In genomic region chr9:121688681-121689080, GRCh38 we compare ENCODE assay signal across 17 cellular contexts. TPM values are rescaled to one million over a fixed set of nuclear protein-coding genes. Genes with fewer than 3 reads are reported as not detected.
A peak's percentile ranks its signal among the peaks of the same experiment; 100 is the strongest.
DNase-seq lines count a peak whose midpoint lies in the region; ATAC-seq and TF ChIP-seq lines count a peak whose summit lies in the region.
"Had no signal": no experiment of that assay in that cellular context is flagged by ENCODE, and none has a peak within 500 bp of the region (broad histone marks: within the 10 kb centered on the region; RNA-seq: fewer than 3 reads in every experiment).

No MANE protein-coding gene starts in this region.

- no peak overlapping the region for H4K8ac ChIP-seq in IMR-90 (ENCODE audit: low read depth in 2 of 2, low read length in 2 of 2)

- no peak overlapping the region for H3K4me3 ChIP-seq in IMR-90 (ENCODE audit: insufficient read depth, low read depth, low read length)
- no peak overlapping the region for H3K4me3 ChIP-seq in aorta (ENCODE audit: low read length in 2 of 2)
- H3K4me3 ChIP-seq: BLaER1, GM23338 had no signal

- no peak overlapping the region for H2AK9ac ChIP-seq in IMR-90 (replicated peaks; ENCODE audit: low read depth, low read length, poor library complexity)

- peak overlapping the region; percentile 64 for H3K27ac Mint-ChIP-seq in glutamatergic neuron (ENCODE audit: unreplicated experiment)
- H3K27ac Mint-ChIP-seq: CD14-positive monocyte; CD4-positive, alpha-beta memory T cell; GM23338 had no signal

- WGBS in IMR-90 (ENCODE audit: extremely low coverage in 2 of 2, insufficient read length in 1 of 2), 2 experiments, result no CpG with 5 or more reads among the region's 7 CpGs
- 95 to 97% methylated on average over 7 of the region's 7 CpGs for WGBS in aorta, 2 donors

- H2AFZ ChIP-seq in IMR-90 (replicated peaks; ENCODE audit: low read length, poor library complexity), result no peak overlapping the region
- H2AFZ ChIP-seq: GM23338 had no signal

- H3K36me3 Mint-ChIP-seq in glutamatergic neuron (ENCODE audit: unreplicated experiment), result no peaks in the 10 kb centered on the region
- H3K36me3 Mint-ChIP-seq: CD14-positive monocyte; CD4-positive, alpha-beta memory T cell had no signal

- no peaks in the 10 kb centered on the region for H3K27me3 ChIP-seq in IMR-90 (ENCODE audit: control insufficient read depth, insufficient read depth, low read length)
- no peaks in the 10 kb centered on the region for H3K27me3 ChIP-seq in aorta (ENCODE audit: control insufficient read depth in 1 of 2, insufficient read depth in 2 of 2, low read length in 1 of 2)
- H3K27me3 ChIP-seq: BLaER1 had no signal

- no peak overlapping the region for H2BK120ac ChIP-seq in IMR-90 (ENCODE audit: low read depth, low read length)

- H3K27ac ChIP-seq in IMR-90 (ENCODE audit: insufficient read depth, low read length) (no peak overlapping the region), aorta (ENCODE audit: low read depth in 1 of 2, low read length in 2 of 2) (no peak overlapping the region)
- H3K27ac ChIP-seq: BLaER1, HL-60 had no signal

- H4K91ac ChIP-seq in IMR-90 (ENCODE audit: insufficient read depth, low read depth, low read length), result no peak overlapping the region

- H3K9ac ChIP-seq in IMR-90 (ENCODE audit: low read depth, low read length), result no peak overlapping the region
- H3K9ac ChIP-seq: BLaER1 had no signal

- no peaks in the 10 kb centered on the region for H3K9me3 ChIP-seq in IMR-90 (ENCODE audit: control insufficient read depth, insufficient read depth, low read length)
- no peaks in the 10 kb centered on the region for H3K9me3 ChIP-seq in aorta (ENCODE audit: control insufficient read depth, low read length)
- H3K9me3 ChIP-seq: BLaER1 had no signal

- no peak for TF ChIP-seq RAD21 in IMR-90 (IDR thresholded peaks at IDR 0.05; ENCODE audit: low read length)

- H3K18ac ChIP-seq in IMR-90 (ENCODE audit: low read depth, low read length), result no peak overlapping the region

- no peak overlapping the region for H3K4me2 ChIP-seq in IMR-90 (ENCODE audit: low read depth, low read length)
- H3K4me2 ChIP-seq: BLaER1, GM23338 had no signal

- TF ChIP-seq POLR2A in IMR-90 (IDR thresholded peaks at IDR 0.05; ENCODE audit: low read depth, low read length), result no peak

- no peak overlapping the region for H2BK15ac ChIP-seq in IMR-90 (ENCODE audit: low read depth, low read length)

- dilution Hi-C loops in IMR-90 (cut with HindIII; ENCODE audit: low sequenced_read_pairs, unreplicated experiment), result no loop called here

- H3K56ac ChIP-seq in IMR-90 (ENCODE audit: extremely low read depth, insufficient read depth, low read length), result no peak overlapping the region

- DNase-seq in IMR-90, result no peak
- no peak for DNase-seq in glutamatergic neuron
- DNase-seq in posterior vena cava (ENCODE audit: low spot score), result peak; percentile 38
- DNase-seq in aorta, result peak; percentile 32 to 41
- DNase-seq in stimulated activated CD4-positive, alpha-beta T cell treated with anti-CD3 and anti-CD28 coated beads, Interleukin-4, amount 100 ng/mL, for 1 hour, result no peak
- DNase-seq: 8988T; CD4-positive, alpha-beta memory T cell; DMS153; DMS79; GDM1; HCEC 1CT had no signal

- H4K20me1 ChIP-seq in IMR-90 (ENCODE audit: insufficient read depth, low read length), result peaks cover 20% of the 10 kb centered on the region

- H3K79me1 ChIP-seq in IMR-90 (ENCODE audit: low read depth in 1 of 2, low read length in 2 of 2), result peaks cover 0 to 2% of the 10 kb centered on the region in 2 experiments; a peak in 1 of 4 replicates

- peaks cover 10% of the 10 kb centered on the region for H3K4me1 Mint-ChIP-seq in glutamatergic neuron (ENCODE audit: low read depth, unreplicated experiment)
- H3K4me1 Mint-ChIP-seq: CD14-positive monocyte; CD4-positive, alpha-beta memory T cell had no signal

- 0 out of 2 replicates have a peak overlapping the region, but pooled peaks have one; percentile 8 for H2AK5ac ChIP-seq in IMR-90 (ENCODE audit: low read depth, low read length)

- H3K4ac ChIP-seq in IMR-90 (ENCODE audit: low read depth, low read length), result no peak overlapping the region

- peaks cover 8% of the 10 kb centered on the region for H3K9me3 Mint-ChIP-seq in glutamatergic neuron (ENCODE audit: unreplicated experiment)
- H3K9me3 Mint-ChIP-seq: CD14-positive monocyte; CD4-positive, alpha-beta memory T cell; GM23338 had no signal

- ATAC-seq in IMR-90 (ENCODE audit: low read depth) (no peak), aorta (ENCODE audit: low FRiP score) (no peak), GM21515 (IDR thresholded peaks at IDR 0.05; ENCODE audit: unreplicated experiment) (no peak), HG03354 (IDR thresholded peaks at IDR 0.05; ENCODE audit: poor library complexity, severe bottlenecking, unreplicated experiment) (no peak)
- ATAC-seq: GM23338 had no signal

- H3K36me3 ChIP-seq in IMR-90 (ENCODE audit: control insufficient read depth, insufficient read depth, low read length), result no peaks in the 10 kb centered on the region
- H3K36me3 ChIP-seq in aorta (ENCODE audit: control insufficient read depth in 1 of 2, insufficient read depth in 2 of 2, low read length in 1 of 2), result no peaks in the 10 kb centered on the region
- H3K36me3 ChIP-seq: BLaER1 had no signal

- H3K4me3 Mint-ChIP-seq in glutamatergic neuron (ENCODE audit: unreplicated experiment), result no peak overlapping the region
- H3K4me3 Mint-ChIP-seq: CD14-positive monocyte; CD4-positive, alpha-beta memory T cell; GM23338 had no signal

- H3K9me1 ChIP-seq in IMR-90 (ENCODE audit: insufficient read depth, low read length), result peaks cover 17% of the 10 kb centered on the region

- CTCF ChIA-PET in IMR-90 (lab: Yijun Ruan, JAX), result interaction anchor here (1.5 kb wide), 1 partner anchor 138 kb away, joined by 5 read pairs; no protein-coding TSS in a partner anchor

- no TSS peak for BruUV-seq in IMR-90 (replicated peaks; lab: Mats Ljungman, UMichigan)

- no peak for TF ChIP-seq CTCF in IMR-90 (conservative IDR thresholded peaks at IDR 0.05; ENCODE audit: low read depth, low read length)
- TF ChIP-seq CTCF in glutamatergic neuron (IDR thresholded peaks at IDR 0.05; ENCODE audit: partially characterized antibody, unreplicated experiment), result no peak

- H3K4me1 ChIP-seq in IMR-90 (ENCODE audit: control insufficient read depth, insufficient read depth, low read length) (peaks cover 13% of the 10 kb centered on the region), aorta (ENCODE audit: control insufficient read depth in 1 of 2, insufficient read depth in 2 of 2, low read length in 2 of 2) (no peaks in the 10 kb centered on the region)

- no peak overlapping the region for H4K5ac ChIP-seq in IMR-90 (ENCODE audit: low read depth, low read length)

- H2BK5ac ChIP-seq in IMR-90 (ENCODE audit: low read depth, low read length, poor library complexity, severe bottlenecking), result no peak overlapping the region

- H3K23ac ChIP-seq in IMR-90 (ENCODE audit: low read depth, low read length), result no peak overlapping the region

- POLR2A ChIA-PET in IMR-90 (lab: Charles Lee; ENCODE audit: unreplicated experiment), result no interaction called here

- intact Hi-C loops in IMR-90 (cut with micrococcal nuclease) (loop anchor here (10.0 kb wide), 1 partner anchor 406 kb away; the partner anchor contains the start of gene TTLL11), posterior vena cava (cut with DNase I) (loop anchor here (5.0 to 10.0 kb wide), 3 partner anchors 136 to 304 kb away; no protein-coding TSS in a partner anchor), aorta (cut with DNase I) (loop anchor here in 1 of 2 donors (5.0 to 10.0 kb wide), 2 partner anchors 54 to 299 kb away; no protein-coding TSS in a partner anchor)

- H3K14ac ChIP-seq in IMR-90 (replicated peaks; ENCODE audit: low read depth, low read length), result no peak overlapping the region

- H3K27me3 Mint-ChIP-seq in glutamatergic neuron (ENCODE audit: unreplicated experiment), result peaks cover 14% of the 10 kb centered on the region

- in situ Hi-C loops in IMR-90 (cut with MboI; ENCODE audit: low sequenced_read_pairs), result loop anchor here (5.0 kb wide), 2 partner anchors 136 to 304 kb away; no protein-coding TSS in a partner anchor

- no peak overlapping the region for H2BK20ac ChIP-seq in IMR-90 (ENCODE audit: low read depth, low read length)

TF ChIP-seq in IMR-90, 13 proteins besides CTCF, POLR2A, EP300 and RAD21:
- TF ChIP-seq NFE2L2 (IDR thresholded peaks at IDR 0.05; ENCODE audit: low read depth, low read length), result no peak
- no peak for TF ChIP-seq SMC3 (IDR thresholded peaks at IDR 0.05; ENCODE audit: low read depth, low read length)
- no peak for TF ChIP-seq CEBPB (IDR thresholded peaks at IDR 0.05; ENCODE audit: low read depth, low read length)
- TF ChIP-seq RFX5 (IDR thresholded peaks at IDR 0.05; ENCODE audit: low read depth, low read length), result no peak
- TF ChIP-seq MXI1 (IDR thresholded peaks at IDR 0.05; ENCODE audit: borderline replicate concordance, low read depth, low read length), result no peak
- TF ChIP-seq FOS (IDR thresholded peaks at IDR 0.05; ENCODE audit: low read depth, low read length), result no peak
- no peak for TF ChIP-seq CHD1 (IDR thresholded peaks at IDR 0.05; ENCODE audit: low read depth, low read length)
- TF ChIP-seq MAFK (IDR thresholded peaks at IDR 0.05; ENCODE audit: low read depth, low read length), result no peak
- no peak for TF ChIP-seq MAZ (IDR thresholded peaks at IDR 0.05; ENCODE audit: borderline replicate concordance, low read depth, low read length)
- no peak for TF ChIP-seq ELK1 (IDR thresholded peaks at IDR 0.05; ENCODE audit: borderline replicate concordance, low read depth, low read length)
- TF ChIP-seq BHLHE40 (IDR thresholded peaks at IDR 0.05; ENCODE audit: low read depth, low read length), result no peak

RNA-seq across cellular contexts. Expression of gene DAB2IP, which starts 37.2 kb away (rescaled TPM):
- 5.6 and 6.1 TPM in 2 replicates for total RNA-seq in IMR-90 (2012; rRNA removed)
- 17.2 and 20.4 TPM in 2 replicates for polyA plus RNA-seq in IMR-90 (2012; rRNA removed)
- polyA plus RNA-seq in IMR-90 (2012; cell fraction: cytosol; rRNA removed), result 12.2 and 16.5 TPM in 2 replicates
- 27.8 and 42.5 TPM in 2 replicates for polyA plus RNA-seq in IMR-90 (2012; cell fraction: nucleus; rRNA removed; ENCODE audit: low replicate concordance)
- 32.9 TPM for total RNA-seq in glutamatergic neuron (ENCODE audit: unreplicated experiment)
- total RNA-seq in posterior vena cava, result 10 to 100 TPM; 68.1 to 83.8 TPM
- 10 to 100 TPM; 70.3 to 75.4 TPM for total RNA-seq in aorta
- 10 to 100 TPM; 12.0 to 32.5 TPM for polyA plus RNA-seq in aorta
- total RNA-seq: CD4-positive, alpha-beta memory T cell had no signal
- polyA plus RNA-seq: CD14-positive monocyte; CD4-positive, alpha-beta memory T cell had no signal

Comparison
In these comparisons a context has a peak if more than half of its experiments do, and no peak if none do; other contexts are left out.
1. DNase-seq: peak in posterior vena cava (single experiment) and aorta (2 of 2); none in IMR-90 (single experiment), glutamatergic neuron (single experiment) and stimulated activated CD4-positive, alpha-beta T cell treated with anti-CD3 and anti-CD28 coated beads, Interleukin-4, amount 100 ng/mL, for 1 hour (single experiment).